1 cellular context compared by ENCODE assay signal in the genomic region with DNA sequence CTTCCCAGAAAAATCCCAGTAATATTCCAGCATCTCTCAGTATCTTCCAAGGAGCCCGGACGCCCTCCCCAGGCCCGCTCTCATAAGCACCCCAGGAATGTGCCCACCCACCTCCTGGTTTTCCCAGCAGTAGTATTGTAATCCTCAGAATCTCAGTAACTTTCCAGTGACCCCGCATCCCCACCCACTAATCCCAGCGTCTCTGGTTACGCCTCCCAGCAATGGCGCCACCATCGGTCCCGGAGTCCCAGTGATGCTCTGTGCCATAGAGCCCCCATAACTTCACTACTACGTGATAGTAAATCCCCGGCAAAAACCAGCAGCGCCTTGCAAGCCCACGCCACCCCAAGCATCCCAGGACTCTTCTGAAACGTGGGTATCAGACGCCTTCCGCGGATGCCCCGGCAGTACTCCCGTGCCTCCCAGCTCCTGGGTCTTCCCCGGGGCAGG.
TF ChIP-seq lines count a peak whose summit lies in the region.

No MANE protein-coding gene starts in this region.

TF ChIP-seq in HepG2, 621 proteins besides CTCF, POLR2A, EP300 and RAD21 (continued from another document):
- TF ChIP-seq, protein P1, sequence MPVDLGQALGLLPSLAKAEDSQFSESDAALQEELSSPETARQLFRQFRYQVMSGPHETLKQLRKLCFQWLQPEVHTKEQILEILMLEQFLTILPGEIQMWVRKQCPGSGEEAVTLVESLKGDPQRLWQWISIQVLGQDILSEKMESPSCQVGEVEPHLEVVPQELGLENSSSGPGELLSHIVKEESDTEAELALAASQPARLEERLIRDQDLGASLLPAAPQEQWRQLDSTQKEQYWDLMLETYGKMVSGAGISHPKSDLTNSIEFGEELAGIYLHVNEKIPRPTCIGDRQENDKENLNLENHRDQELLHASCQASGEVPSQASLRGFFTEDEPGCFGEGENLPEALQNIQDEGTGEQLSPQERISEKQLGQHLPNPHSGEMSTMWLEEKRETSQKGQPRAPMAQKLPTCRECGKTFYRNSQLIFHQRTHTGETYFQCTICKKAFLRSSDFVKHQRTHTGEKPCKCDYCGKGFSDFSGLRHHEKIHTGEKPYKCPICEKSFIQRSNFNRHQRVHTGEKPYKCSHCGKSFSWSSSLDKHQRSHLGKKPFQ (CRISPR knock-in tag; IDR thresholded peaks at IDR 0.05; ENCODE audit: insufficient replicate concordance) = no peak
- peak; percentile 43; the same call in 1 of the 2 replicates for TF ChIP-seq RXRB (CRISPR knock-in tag; IDR thresholded peaks at IDR 0.05; ENCODE audit: borderline replicate concordance)
- TF ChIP-seq MAF1 (CRISPR knock-in tag; IDR thresholded peaks at IDR 0.05; ENCODE audit: borderline replicate concordance) = 0 out of 2 replicates have a peak, but pooled peaks have one; percentile 22
- 0 out of 2 replicates have a peak, but pooled peaks have one; percentile 42 for TF ChIP-seq MIER3 (CRISPR knock-in tag; IDR thresholded peaks at IDR 0.05; ENCODE audit: borderline replicate concordance)
- TF ChIP-seq, protein P2, sequence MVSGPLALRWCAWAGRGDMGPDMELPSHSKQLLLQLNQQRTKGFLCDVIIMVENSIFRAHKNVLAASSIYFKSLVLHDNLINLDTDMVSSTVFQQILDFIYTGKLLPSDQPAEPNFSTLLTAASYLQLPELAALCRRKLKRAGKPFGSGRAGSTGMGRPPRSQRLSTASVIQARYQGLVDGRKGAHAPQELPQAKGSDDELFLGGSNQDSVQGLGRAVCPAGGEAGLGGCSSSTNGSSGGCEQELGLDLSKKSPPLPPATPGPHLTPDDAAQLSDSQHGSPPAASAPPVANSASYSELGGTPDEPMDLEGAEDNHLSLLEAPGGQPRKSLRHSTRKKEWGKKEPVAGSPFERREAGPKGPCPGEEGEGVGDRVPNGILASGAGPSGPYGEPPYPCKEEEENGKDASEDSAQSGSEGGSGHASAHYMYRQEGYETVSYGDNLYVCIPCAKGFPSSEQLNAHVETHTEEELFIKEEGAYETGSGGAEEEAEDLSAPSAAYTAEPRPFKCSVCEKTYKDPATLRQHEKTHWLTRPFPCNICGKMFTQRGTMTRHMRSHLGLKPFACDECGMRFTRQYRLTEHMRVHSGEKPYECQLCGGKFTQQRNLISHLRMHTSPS (CRISPR knock-in tag; IDR thresholded peaks at IDR 0.05; ENCODE audit: low read depth) = no peak
- TF ChIP-seq ZNF484 (CRISPR knock-in tag; IDR thresholded peaks at IDR 0.05; ENCODE audit: borderline replicate concordance, low read depth) = no peak
- TF ChIP-seq KDM5B (CRISPR knock-in tag; IDR thresholded peaks at IDR 0.05; ENCODE audit: borderline replicate concordance) = no peak
- TF ChIP-seq ZNF816 (CRISPR knock-in tag; IDR thresholded peaks at IDR 0.05; ENCODE audit: borderline replicate concordance) = no peak
- 0 out of 2 replicates have a peak, but pooled peaks have one; percentile 18 for TF ChIP-seq ZNF331 (CRISPR knock-in tag; IDR thresholded peaks at IDR 0.05)
- TF ChIP-seq ZKSCAN5 (CRISPR knock-in tag; IDR thresholded peaks at IDR 0.05) = no peak
- TF ChIP-seq NFATC3 (CRISPR knock-in tag; IDR thresholded peaks at IDR 0.05) = no peak
- TF ChIP-seq KAT8 (CRISPR knock-in tag; IDR thresholded peaks at IDR 0.05) = peak; percentile 17; the same call in 1 of the 2 replicates
- TF ChIP-seq ZBTB8A (CRISPR knock-in tag; IDR thresholded peaks at IDR 0.05; ENCODE audit: borderline replicate concordance, low read depth) = no peak
- no peak for TF ChIP-seq ZNF460 (CRISPR knock-in tag; IDR thresholded peaks at IDR 0.05; ENCODE audit: borderline replicate concordance)
- TF ChIP-seq ZNF263 (CRISPR knock-in tag; IDR thresholded peaks at IDR 0.05) = no peak
- TF ChIP-seq PHF21A (CRISPR knock-in tag; IDR thresholded peaks at IDR 0.05) = peak; percentile 55; the same call in 1 of the 2 replicates
- TF ChIP-seq ZNF563 (CRISPR knock-in tag; IDR thresholded peaks at IDR 0.05) = no peak
- TF ChIP-seq ZNF501 (CRISPR knock-in tag; IDR thresholded peaks at IDR 0.05) = peak; percentile 29; the same call in 1 of the 2 replicates
- TF ChIP-seq XBP1 (CRISPR knock-in tag; IDR thresholded peaks at IDR 0.05) = no peak
- 0 out of 2 replicates have a peak, but pooled peaks have one; percentile 12 for TF ChIP-seq HES4 (CRISPR knock-in tag; IDR thresholded peaks at IDR 0.05; ENCODE audit: borderline replicate concordance)
- no peak for TF ChIP-seq HDAC6 (IDR thresholded peaks at IDR 0.05; ENCODE audit: low read depth, low read length)
- TF ChIP-seq, protein P3, sequence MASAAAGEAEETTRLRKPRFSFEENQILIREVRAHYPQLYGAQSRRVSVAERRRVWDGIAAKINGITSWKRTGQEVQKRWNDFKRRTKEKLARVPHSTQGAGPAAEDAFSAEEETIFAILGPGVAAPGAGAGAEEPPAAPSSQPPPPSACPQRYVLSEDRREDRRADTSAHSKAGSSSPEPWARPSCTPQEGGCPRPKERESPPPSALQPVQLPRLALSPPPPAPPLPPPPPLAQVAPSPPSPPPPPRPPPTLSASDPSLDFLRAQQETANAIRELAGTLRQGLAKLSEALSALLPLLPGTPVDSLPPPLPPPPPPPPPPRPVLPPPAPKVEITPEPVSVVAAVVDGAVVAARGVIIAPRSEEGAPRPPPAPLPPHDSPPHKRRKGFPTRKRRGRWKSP (CRISPR knock-in tag; IDR thresholded peaks at IDR 0.05) = peak; percentile 57
- TF ChIP-seq, protein P4, sequence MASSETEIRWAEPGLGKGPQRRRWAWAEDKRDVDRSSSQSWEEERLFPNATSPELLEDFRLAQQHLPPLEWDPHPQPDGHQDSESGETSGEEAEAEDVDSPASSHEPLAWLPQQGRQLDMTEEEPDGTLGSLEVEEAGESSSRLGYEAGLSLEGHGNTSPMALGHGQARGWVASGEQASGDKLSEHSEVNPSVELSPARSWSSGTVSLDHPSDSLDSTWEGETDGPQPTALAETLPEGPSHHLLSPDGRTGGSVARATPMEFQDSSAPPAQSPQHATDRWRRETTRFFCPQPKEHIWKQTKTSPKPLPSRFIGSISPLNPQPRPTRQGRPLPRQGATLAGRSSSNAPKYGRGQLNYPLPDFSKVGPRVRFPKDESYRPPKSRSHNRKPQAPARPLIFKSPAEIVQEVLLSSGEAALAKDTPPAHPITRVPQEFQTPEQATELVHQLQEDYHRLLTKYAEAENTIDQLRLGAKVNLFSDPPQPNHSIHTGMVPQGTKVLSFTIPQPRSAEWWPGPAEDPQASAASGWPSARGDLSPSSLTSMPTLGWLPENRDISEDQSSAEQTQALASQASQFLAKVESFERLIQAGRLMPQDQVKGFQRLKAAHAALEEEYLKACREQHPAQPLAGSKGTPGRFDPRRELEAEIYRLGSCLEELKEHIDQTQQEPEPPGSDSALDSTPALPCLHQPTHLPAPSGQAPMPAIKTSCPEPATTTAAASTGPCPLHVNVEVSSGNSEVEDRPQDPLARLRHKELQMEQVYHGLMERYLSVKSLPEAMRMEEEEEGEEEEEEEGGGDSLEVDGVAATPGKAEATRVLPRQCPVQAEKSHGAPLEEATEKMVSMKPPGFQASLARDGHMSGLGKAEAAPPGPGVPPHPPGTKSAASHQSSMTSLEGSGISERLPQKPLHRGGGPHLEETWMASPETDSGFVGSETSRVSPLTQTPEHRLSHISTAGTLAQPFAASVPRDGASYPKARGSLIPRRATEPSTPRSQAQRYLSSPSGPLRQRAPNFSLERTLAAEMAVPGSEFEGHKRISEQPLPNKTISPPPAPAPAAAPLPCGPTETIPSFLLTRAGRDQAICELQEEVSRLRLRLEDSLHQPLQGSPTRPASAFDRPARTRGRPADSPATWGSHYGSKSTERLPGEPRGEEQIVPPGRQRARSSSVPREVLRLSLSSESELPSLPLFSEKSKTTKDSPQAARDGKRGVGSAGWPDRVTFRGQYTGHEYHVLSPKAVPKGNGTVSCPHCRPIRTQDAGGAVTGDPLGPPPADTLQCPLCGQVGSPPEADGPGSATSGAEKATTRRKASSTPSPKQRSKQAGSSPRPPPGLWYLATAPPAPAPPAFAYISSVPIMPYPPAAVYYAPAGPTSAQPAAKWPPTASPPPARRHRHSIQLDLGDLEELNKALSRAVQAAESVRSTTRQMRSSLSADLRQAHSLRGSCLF (CRISPR knock-in tag; IDR thresholded peaks at IDR 0.05; ENCODE audit: borderline replicate concordance) = no peak
- TF ChIP-seq CCDC6 (CRISPR knock-in tag; IDR thresholded peaks at IDR 0.05) = peak; percentile 58; the same call in 1 of the 2 replicates
- TF ChIP-seq PITX1 (CRISPR knock-in tag; IDR thresholded peaks at IDR 0.05) = peak; percentile 70
- TF ChIP-seq POLR2G (IDR thresholded peaks at IDR 0.05; ENCODE audit: low read depth, low read length) = peak; percentile 41; the same call in 1 of the 2 replicates
- 0 out of 2 replicates have a peak, but pooled peaks have one; percentile 32 for TF ChIP-seq ZBTB7A (CRISPR knock-in tag; IDR thresholded peaks at IDR 0.05)
- peak; percentile 88 for TF ChIP-seq YY1 (IDR thresholded peaks at IDR 0.05; ENCODE audit: insufficient read depth, insufficient replicate concordance, low read depth, low read length)
